ENCODE assay signal across 8 cellular contexts in genomic region chr1:236451796-236452373, GRCh38. TPM values are rescaled to one million over a fixed set of nuclear protein-coding genes. Genes with fewer than 3 reads are reported as not detected.
A peak's percentile ranks its signal among the peaks of the same experiment; 100 is the strongest.
DNase-seq lines count a peak whose midpoint lies in the region; ATAC-seq, FAIRE-seq and TF ChIP-seq lines count a peak whose summit lies in the region.

No MANE protein-coding gene starts in this region.

- peaks cover 16% of the 10 kb centered on the region for H3K36me3 Mint-ChIP-seq in endothelial cell (ENCODE audit: low read depth, unreplicated experiment)

- ATAC-seq in GM21529 (IDR thresholded peaks at IDR 0.05; ENCODE audit: unreplicated experiment), result no peak
- ATAC-seq in HG03460 (IDR thresholded peaks at IDR 0.05; ENCODE audit: unreplicated experiment), result no peak

- no peaks in the 10 kb centered on the region for H3K27me3 ChIP-seq in HL-60 (ENCODE audit: insufficient read depth, poor library complexity, severe bottlenecking)

- no peaks in the 10 kb centered on the region for H3K9me3 Mint-ChIP-seq in endothelial cell (ENCODE audit: unreplicated experiment)

- H3K4me3 Mint-ChIP-seq in endothelial cell (ENCODE audit: unreplicated experiment), result no peak overlapping the region

- H3K27ac ChIP-seq in HL-60 (replicated peaks), result no peak overlapping the region

- no peak overlapping the region for H3K4me3 ChIP-seq in HL-60 (replicated peaks; ENCODE audit: insufficient read depth, low read length)
- no peak overlapping the region for H3K4me3 ChIP-seq in WI38 (ENCODE audit: low read depth, low read length)

- no peak for TF ChIP-seq POLR2A in GM12891 (IDR thresholded peaks at IDR 0.05; ENCODE audit: low read depth, low read length)

- DNase-seq in GM12891 (ENCODE audit: insufficient read length, low spot score) (no peak), HL-60 (ENCODE audit: low read depth in 1 of 2, low spot score in 1 of 2) (peak; percentile 6 to 32), endothelial cell (ENCODE audit: low spot score) (peak; percentile 39), NCI-H510A treated with DMSO at 0.1 percent for 48 hours (lab: John Stamatoyannopoulos, UW) (no peak)
- peak; percentile 18 to 22 for DNase-seq in stimulated activated CD4-positive, alpha-beta T cell treated with anti-CD3 and anti-CD28 coated beads, Interleukin-1b, Interleukin-23, amount 100 ng/mL, for 4 hours (ENCODE audit: low read depth in 2 of 2)

- no peak overlapping the region for H3K27ac Mint-ChIP-seq in endothelial cell (ENCODE audit: unreplicated experiment)

- FAIRE-seq in GM12891 (lab: Jason Lieb, UNC), result peak; percentile 23

- TF ChIP-seq CTCF in HL-60 (IDR thresholded peaks at IDR 0.05; ENCODE audit: insufficient read depth, low read length) (peak; percentile 30), WI38 (IDR thresholded peaks at IDR 0.05; ENCODE audit: low read depth, low read length) (0 out of 2 replicates have a peak, but pooled peaks have one; percentile 40), endothelial cell (IDR thresholded peaks at IDR 0.05; ENCODE audit: unreplicated experiment) (peak; percentile 52)

- H3K4me1 Mint-ChIP-seq in endothelial cell (ENCODE audit: unreplicated experiment), result no peaks in the 10 kb centered on the region

- no peaks in the 10 kb centered on the region for H3K27me3 Mint-ChIP-seq in endothelial cell (ENCODE audit: unreplicated experiment)

TF ChIP-seq in GM12891, 5 proteins besides CTCF, POLR2A, EP300 and RAD21:
- TF ChIP-seq POLR2AphosphoS5 (IDR thresholded peaks at IDR 0.05; ENCODE audit: low read depth, low read length), result no peak
- no peak for TF ChIP-seq TAF1 (IDR thresholded peaks at IDR 0.05; ENCODE audit: low read depth, low read length)
- TF ChIP-seq PAX5 (IDR thresholded peaks at IDR 0.05; ENCODE audit: insufficient read depth, low read length, severe bottlenecking), result no peak
- TF ChIP-seq POU2F2 (IDR thresholded peaks at IDR 0.05; ENCODE audit: low read depth, low read length), result no peak
- no peak for TF ChIP-seq SPI1 (IDR thresholded peaks at IDR 0.05; ENCODE audit: low read depth, low read length)
TF ChIP-seq in GM12891: peak in this region for 0.

RNA-seq across cellular contexts. Expression of gene EDARADD, which starts 57.8 kb away (rescaled TPM):
- polyA plus RNA-seq in GM12891 (2012; ENCODE audit: low read depth, missing spikeins), result 2.7 TPM
- total RNA-seq in endothelial cell (ENCODE audit: unreplicated experiment), result 9.4 TPM

Comparison
In these comparisons a context has a peak if more than half of its experiments do, and no peak if none do; other contexts are left out.
1. DNase-seq: peak in HL-60 (2 of 2), endothelial cell (single experiment) and stimulated activated CD4-positive, alpha-beta T cell treated with anti-CD3 and anti-CD28 coated beads, Interleukin-1b, Interleukin-23, amount 100 ng/mL, for 4 hours (2 of 2); none in GM12891 (single experiment) and NCI-H510A treated with DMSO at 0.1 percent for 48 hours (single experiment).
2. Peak in every context shown above with its lines, with median percentiles within 50 percentile points of each other: CTCF ChIP-seq.